28 cellular contexts compared by ENCODE assay signal in the genomic region with DNA sequence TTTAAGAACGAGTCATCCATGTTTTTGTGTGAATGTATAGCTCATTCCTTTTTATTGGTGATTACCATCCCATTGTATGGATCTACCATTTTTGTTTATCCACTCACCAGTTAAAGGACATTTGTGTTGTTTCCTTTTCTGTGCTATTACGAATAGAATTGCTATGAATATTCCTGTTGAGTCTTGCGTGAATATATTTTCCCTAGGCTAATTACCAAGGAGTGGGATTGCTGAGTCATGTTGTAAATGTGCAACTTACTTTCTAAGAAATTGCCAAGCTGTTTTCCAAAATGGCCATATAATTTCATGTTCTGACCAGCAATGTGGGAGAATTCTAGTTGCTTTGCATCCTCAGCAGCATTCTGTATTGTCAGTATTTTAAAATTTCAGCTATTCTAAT.
"Had no signal": no experiment of that assay in that cellular context is flagged by ENCODE, and none has a peak within 500 bp of the region (broad histone marks: within the 10 kb centered on the region; RNA-seq: fewer than 3 reads in every experiment).

No MANE protein-coding gene starts in this region.

- FAIRE-seq: frontal cortex, urothelium cell line had no signal

- H3K36me3 ChIP-seq: colonic mucosa, esophagus squamous epithelium, neutrophil, right atrium auricular region, tibial artery had no signal

- H2AFZ ChIP-seq: parathyroid adenoma had no signal

- DNase-seq: colonic mucosa; effector CD8-positive, alpha-beta T cell; endodermal cell; erythroblast; esophagus squamous epithelium; head of caudate nucleus; kidney; mesenchymal stem cell; mucosa of descending colon; naive B cell; stimulated activated CD4-positive, alpha-beta T cell treated with anti-CD3 and anti-CD28 coated beads, Interleukin-4, amount 100 ng/mL, for 4 hours; stimulated activated naive CD8-positive, alpha-beta T cell treated with anti-CD3 and anti-CD28 coated beads, Interleukin-15, Interleukin-2, amounts not matched to agents 100 U/mL and 50 U/mL, for 24 hours; substantia nigra; testis; tibial artery had no signal

- H3K4me3 ChIP-seq: colonic mucosa, esophagus squamous epithelium, lung, mucosa of descending colon, right atrium auricular region, testis, tibial artery had no signal

- H3K4me3 Mint-ChIP-seq: dendritic cell treated with granulocyte-macrophage colony-stimulating factor and Interleukin-4, amounts not matched to agents 40 ng/mL and 50 ng/mL, for 4 days; endodermal cell; mesothelial cell of epicardium; naive B cell; natural killer cell treated with Interleukin-12 subunit alpha and Interleukin-12 subunit beta and Interleukin-15 and Interleukin-18, amount 100 ng/mL, for 72 hours; neural crest cell; stimulated activated memory B cell treated with anti-CD40 and anti-IgM and Interleukin-4, amounts not matched to agents 10 μg/mL and 1 μg/mL and 100 μg/mL, for 72 hours; type B pancreatic cell had no signal

- H3K9me3 Mint-ChIP-seq: dendritic cell treated with granulocyte-macrophage colony-stimulating factor and Interleukin-4, amounts not matched to agents 40 ng/mL and 50 ng/mL, for 4 days; naive B cell; natural killer cell treated with Interleukin-12 subunit alpha and Interleukin-12 subunit beta and Interleukin-15 and Interleukin-18, amount 100 ng/mL, for 72 hours; stimulated activated memory B cell treated with anti-CD40 and anti-IgM and Interleukin-4, amounts not matched to agents 10 μg/mL and 1 μg/mL and 100 μg/mL, for 72 hours; type B pancreatic cell had no signal

- H3K27me3 Mint-ChIP-seq: dendritic cell treated with granulocyte-macrophage colony-stimulating factor and Interleukin-4, amounts not matched to agents 40 ng/mL and 50 ng/mL, for 4 days; naive B cell; progenitor cell of endocrine pancreas; stimulated activated memory B cell treated with anti-CD40 and anti-IgM and Interleukin-4, amounts not matched to agents 10 μg/mL and 1 μg/mL and 100 μg/mL, for 72 hours; type B pancreatic cell had no signal

- H3K9ac ChIP-seq: parathyroid adenoma had no signal

- H3K27ac Mint-ChIP-seq: dendritic cell treated with granulocyte-macrophage colony-stimulating factor and Interleukin-4, amounts not matched to agents 40 ng/mL and 50 ng/mL, for 4 days; endodermal cell; mesothelial cell of epicardium; natural killer cell treated with Interleukin-12 subunit alpha and Interleukin-12 subunit beta and Interleukin-15 and Interleukin-18, amount 100 ng/mL, for 72 hours; progenitor cell of endocrine pancreas; stimulated activated memory B cell treated with anti-CD40 and anti-IgM and Interleukin-4, amounts not matched to agents 10 μg/mL and 1 μg/mL and 100 μg/mL, for 72 hours; type B pancreatic cell had no signal

- H3K9me3 ChIP-seq: colonic mucosa, esophagus squamous epithelium, mucosa of descending colon, neutrophil, right atrium auricular region, testis, tibial artery had no signal

- H3K4me1 ChIP-seq: colonic mucosa, esophagus squamous epithelium, parathyroid adenoma, right atrium auricular region, testis, tibial artery had no signal

- H3K27me3 ChIP-seq: colonic mucosa, esophagus squamous epithelium, neutrophil, right atrium auricular region, testis, tibial artery had no signal

- H3K27ac ChIP-seq: colonic mucosa, esophagus squamous epithelium, neutrophil, parathyroid adenoma, right atrium auricular region, testis, tibial artery had no signal

- H3K4me1 Mint-ChIP-seq: endodermal cell; mesothelial cell of epicardium; naive B cell; neural crest cell; stimulated activated memory B cell treated with anti-CD40 and anti-IgM and Interleukin-4, amounts not matched to agents 10 μg/mL and 1 μg/mL and 100 μg/mL, for 72 hours had no signal

- H3K79me2 ChIP-seq: parathyroid adenoma had no signal

- H3K36me3 Mint-ChIP-seq: mesothelial cell of epicardium; natural killer cell treated with Interleukin-12 subunit alpha and Interleukin-12 subunit beta and Interleukin-15 and Interleukin-18, amount 100 ng/mL, for 72 hours; type B pancreatic cell had no signal
